Comparison of ENCODE assay signal across 33 cellular contexts in the genomic region with DNA sequence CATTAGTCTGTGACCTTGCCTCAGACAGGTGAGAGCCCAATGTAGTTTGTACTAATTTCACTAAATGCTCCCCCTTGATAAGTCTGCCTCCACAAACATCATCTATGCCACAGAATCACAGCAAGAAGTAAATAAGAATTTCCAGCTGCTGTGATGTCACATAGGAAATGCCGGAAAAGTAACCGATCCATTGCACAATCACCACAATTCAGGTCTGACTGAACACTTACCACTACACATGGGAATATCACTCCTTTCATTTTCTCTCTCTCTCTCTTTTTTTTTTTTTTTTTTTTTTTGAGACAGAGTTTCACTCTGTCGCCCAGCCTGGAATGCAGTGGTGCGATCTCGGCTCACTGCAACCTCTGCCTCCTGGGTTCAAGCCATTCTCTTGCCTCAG.
DNase-seq lines count a peak whose midpoint lies in the region; ATAC-seq, FAIRE-seq and TF ChIP-seq lines count a peak whose summit lies in the region.
"Had no signal": no experiment of that assay in that cellular context is flagged by ENCODE, and none has a peak within 500 bp of the region (broad histone marks: within the 10 kb centered on the region; RNA-seq: fewer than 3 reads in every experiment).

No MANE protein-coding gene starts in this region.

- DNase-seq in AG10803 (ENCODE audit: low read depth): peak; percentile 80
- peak; percentile 74 for DNase-seq in H4 (ENCODE audit: low spot score)
- DNase-seq in bronchial epithelial cell (ENCODE audit: low read depth): peak; percentile 44
- peak; percentile 31 for DNase-seq in mesenchymal stem cell
- DNase-seq in NCI-H69 (lab: John Stamatoyannopoulos, UW): no peak
- no peak for DNase-seq in stimulated activated naive CD4-positive, alpha-beta T cell treated with Interleukin-2 at 50 U/mL for 16 hours (lab: John Stamatoyannopoulos, UW)
- DNase-seq: ACHN; activated CD4-positive, alpha-beta memory T cell treated with anti-CD3 and anti-CD28 coated beads for 36 hours; activated CD4-positive, CD25-positive, alpha-beta regulatory T cell treated with anti-CD3 and anti-CD28 coated beads, Interleukin-2, amount 50 U/mL, for 72 hours; activated CD8-positive, alpha-beta memory T cell treated with anti-CD3 and anti-CD28 coated beads, Interleukin-2, amount 50 U/mL, for 4 hours; activated naive CD4-positive, alpha-beta T cell treated with anti-CD3 and anti-CD28 coated beads, Interleukin-2, amount 10 ng/mL, durations not matched to agents 7 days and 5 days; Caco-2; caudate nucleus; DMS79; esophagus squamous epithelium; GF-D8; glutamatergic neuron; HFFc6; kidney; lower lobe of right lung; natural killer cell; NCI-H1105; NCI-H2029; NCI-H526 treated with DMSO at 0.1 percent for 48 hours; occipital lobe; T-helper 2 cell; trophoblast cell had no signal

- no peak overlapping the region for H2AK5ac ChIP-seq in mesenchymal stem cell (ENCODE audit: low read length, severe bottlenecking)

- H4K91ac ChIP-seq in mesenchymal stem cell (ENCODE audit: low read length): no peak overlapping the region

- WGBS in mesenchymal stem cell: 97% methylated on average over 5 of the region's 5 CpGs

- no peaks in the 10 kb centered on the region for H3K4me1 ChIP-seq in mesenchymal stem cell (ENCODE audit: control insufficient read depth, insufficient read depth, low read depth, low read length)
- H3K4me1 ChIP-seq: BLaER1 treated with 17β-estradiol and CSF1 and Interleukin-3, amounts not matched to agents 10 nM and 100 nM; Caco-2; esophagus squamous epithelium; lower lobe of right lung had no signal

- H3K4me3 ChIP-seq in AG10803 (ENCODE audit: low read length) (no peak overlapping the region), bronchial epithelial cell (ENCODE audit: low read depth, low read length) (no peak overlapping the region), mesenchymal stem cell (ENCODE audit: insufficient read depth in 1 of 2, low read depth in 1 of 2, low read length in 2 of 2) (no peak overlapping the region)
- H3K4me3 ChIP-seq: BLaER1 treated with 17β-estradiol and CSF1 and Interleukin-3, amounts not matched to agents 10 nM and 100 nM; lower lobe of right lung had no signal

- no peak overlapping the region for H2BK15ac ChIP-seq in mesenchymal stem cell (ENCODE audit: low read depth, poor library complexity, severe bottlenecking)

- FAIRE-seq in bronchial epithelial cell (lab: Jason Lieb, UNC): no peak
- FAIRE-seq: GM18507, kidney had no signal

- no peak for ATAC-seq in HG03378 (IDR thresholded peaks at IDR 0.05; ENCODE audit: unreplicated experiment)
- no peak for ATAC-seq in HG03439 (IDR thresholded peaks at IDR 0.05; ENCODE audit: unreplicated experiment)
- ATAC-seq: lower lobe of right lung, natural killer cell, SK-N-SH treated with all-trans-retinoic acid at 6 μM for 48 hours had no signal

- no peak overlapping the region for H3K23ac ChIP-seq in mesenchymal stem cell (ENCODE audit: low read length in 2 of 2)

- H3K14ac ChIP-seq in mesenchymal stem cell (ENCODE audit: low read length in 2 of 2): no peak overlapping the region

- H3K9ac ChIP-seq in mesenchymal stem cell (ENCODE audit: low read length): no peak overlapping the region
- H3K9ac ChIP-seq: BLaER1 treated with 17β-estradiol and CSF1 and Interleukin-3, amounts not matched to agents 10 nM and 100 nM had no signal

- no peak overlapping the region for H3K4me2 ChIP-seq in mesenchymal stem cell (ENCODE audit: low read length, poor library complexity, severe bottlenecking)
- H3K4me2 ChIP-seq: BLaER1 treated with 17β-estradiol and CSF1 and Interleukin-3, amounts not matched to agents 10 nM and 100 nM had no signal

- no peaks in the 10 kb centered on the region for H3K79me1 ChIP-seq in mesenchymal stem cell (replicated peaks; ENCODE audit: low read length, poor library complexity, severe bottlenecking)

- H2BK12ac ChIP-seq in mesenchymal stem cell (ENCODE audit: low read length in 2 of 2): no peak overlapping the region

- H3K36me3 ChIP-seq in bronchial epithelial cell (ENCODE audit: control insufficient read depth, insufficient read depth, low read length) (no peaks in the 10 kb centered on the region), mesenchymal stem cell (ENCODE audit: control insufficient read depth in 1 of 2, insufficient read depth in 2 of 2, low read depth in 1 of 2, low read length in 2 of 2) (no peaks in the 10 kb centered on the region)
- H3K36me3 ChIP-seq: BLaER1 treated with 17β-estradiol and CSF1 and Interleukin-3, amounts not matched to agents 10 nM and 100 nM; esophagus squamous epithelium; lower lobe of right lung had no signal

- H3K27me3 ChIP-seq in bronchial epithelial cell (ENCODE audit: control insufficient read depth, insufficient read depth, low read length) (no peaks in the 10 kb centered on the region), mesenchymal stem cell (ENCODE audit: control insufficient read depth in 1 of 2, insufficient read depth in 1 of 2, low read length in 2 of 2) (no peaks in the 10 kb centered on the region)
- H3K27me3 ChIP-seq: BLaER1 treated with 17β-estradiol and CSF1 and Interleukin-3, amounts not matched to agents 10 nM and 100 nM; esophagus squamous epithelium had no signal

- no peak overlapping the region for H3K18ac ChIP-seq in mesenchymal stem cell (ENCODE audit: low read depth in 1 of 2, low read length in 2 of 2)

- no peak overlapping the region for H3K4ac ChIP-seq in mesenchymal stem cell (ENCODE audit: low read depth in 1 of 2, low read length in 2 of 2)

- H3K27ac ChIP-seq in mesenchymal stem cell (ENCODE audit: low read length, poor library complexity, severe bottlenecking): no peak overlapping the region
- H3K27ac ChIP-seq: BLaER1 treated with 17β-estradiol and CSF1 and Interleukin-3, amounts not matched to agents 10 nM and 100 nM; esophagus squamous epithelium; RWPE1 had no signal

- no peak overlapping the region for H2BK120ac ChIP-seq in mesenchymal stem cell (ENCODE audit: low read depth, low read length)

- H3K9me3 ChIP-seq in mesenchymal stem cell (ENCODE audit: control insufficient read depth, low read length): no peaks in the 10 kb centered on the region
- H3K9me3 ChIP-seq: BLaER1 treated with 17β-estradiol and CSF1 and Interleukin-3, amounts not matched to agents 10 nM and 100 nM; Caco-2; esophagus squamous epithelium; lower lobe of right lung had no signal

- no peak overlapping the region for H2AFZ ChIP-seq in mesenchymal stem cell (ENCODE audit: low read depth, low read length)

- TF ChIP-seq CTCF in AG10803 (conservative IDR thresholded peaks at IDR 0.05; ENCODE audit: low read length): no peak
- TF ChIP-seq CTCF in bronchial epithelial cell (IDR thresholded peaks at IDR 0.05; ENCODE audit: insufficient read depth, low read length, severe bottlenecking): no peak

- H4K8ac ChIP-seq in mesenchymal stem cell (ENCODE audit: low read length): no peak overlapping the region

- no peak overlapping the region for H2BK5ac ChIP-seq in mesenchymal stem cell (ENCODE audit: low read depth, low read length, poor library complexity, severe bottlenecking)

Comparison
In these comparisons a context has a peak if more than half of its experiments do, and no peak if none do; other contexts are left out.
1. DNase-seq: peak in AG10803 (single experiment), H4 (single experiment), bronchial epithelial cell (single experiment) and mesenchymal stem cell (single experiment); none in NCI-H69 (single experiment) and stimulated activated naive CD4-positive, alpha-beta T cell treated with Interleukin-2 at 50 U/mL for 16 hours (single experiment).